Comparison of ENCODE assay signal across 8 cellular contexts in genomic region chr4:48578132-48578964, GRCh38.
DNase-seq lines count a peak whose midpoint lies in the region; ATAC-seq and TF ChIP-seq lines count a peak whose summit lies in the region.

No MANE protein-coding gene starts in this region.

- H3F3A ChIP-seq in OCI-LY1 (ENCODE audit: insufficient read depth, low read length), result 0 out of 2 replicates have a peak, but pooled peaks cover 8% of the 10 kb centered on the region

- TF ChIP-seq CTCF in DND-41 (IDR thresholded peaks at IDR 0.05; ENCODE audit: borderline replicate concordance, extremely low read depth, low read length, poor library complexity, severe bottlenecking), result peak; percentile 89
- TF ChIP-seq CTCF in OCI-LY1 (IDR thresholded peaks at IDR 0.05; ENCODE audit: low read length), result peak; percentile 88
- peak; percentile 65 to 74 (median 66) for TF ChIP-seq CTCF in ovary (IDR thresholded peaks at IDR 0.05)

- no peaks in the 10 kb centered on the region for H3K4me1 ChIP-seq in DND-41 (ENCODE audit: insufficient read depth, low read length)
- no peaks in the 10 kb centered on the region for H3K4me1 ChIP-seq in HUES48 (ENCODE audit: control insufficient read depth, insufficient read depth, low read length)
- H3K4me1 ChIP-seq in OCI-LY1 (ENCODE audit: insufficient read depth, low read length, severe bottlenecking), result no peaks in the 10 kb centered on the region
- no peaks in the 10 kb centered on the region for H3K4me1 ChIP-seq in ovary (ENCODE audit: insufficient read depth)

- H3K4me2 ChIP-seq in DND-41 (ENCODE audit: insufficient read depth, low read length) (no peak overlapping the region), OCI-LY1 (ENCODE audit: low read length) (no peak overlapping the region)

- ATAC-seq in DND-41 (ENCODE audit: insufficient read depth, low read depth), result peak; percentile 92
- peak; percentile 84 for ATAC-seq in GM21390 (IDR thresholded peaks at IDR 0.05; ENCODE audit: unreplicated experiment)

- H4K20me1 ChIP-seq in DND-41 (ENCODE audit: insufficient read depth, low read length), result no peaks in the 10 kb centered on the region
- H4K20me1 ChIP-seq in OCI-LY1 (ENCODE audit: insufficient read depth, low read length), result no peaks in the 10 kb centered on the region

- DNase-seq in DND-41, result peak; percentile 55
- peak; percentile 20 for DNase-seq in activated gamma-delta T cell treated with anti-CD3 and anti-CD28 coated beads, Interleukin-2, amount 50 U/mL, for 16 hours (ENCODE audit: low read depth)
- peak; percentile 80 for DNase-seq in globus pallidus (ENCODE audit: low spot score)
- DNase-seq in ovary, result peak in 4 of 5 donors; percentile 21 to 71 (median 36)
- DNase-seq in UCSD-AML1 (lab: John Stamatoyannopoulos, UW; ENCODE audit: unreplicated experiment), result no peak

- TF ChIP-seq POLR2A in ovary (IDR thresholded peaks at IDR 0.05), result no peak

- H3K9ac ChIP-seq in DND-41 (ENCODE audit: low read depth, low read length) (no peak overlapping the region), HUES48 (ENCODE audit: low read depth, low read length) (no peak overlapping the region), OCI-LY1 (ENCODE audit: low read length) (no peak overlapping the region)

- no peak for TF ChIP-seq EP300 in ovary (IDR thresholded peaks at IDR 0.05)

- H3K4me3 ChIP-seq in DND-41 (ENCODE audit: low read depth in 1 of 2, low read length in 2 of 2) (no peak overlapping the region), HUES48 (ENCODE audit: low read depth, low read length) (no peak overlapping the region), OCI-LY1 (ENCODE audit: low read depth, low read length, poor library complexity, severe bottlenecking) (no peak overlapping the region), ovary (no peak overlapping the region)

- intact Hi-C loops in ovary (cut with DNase I), result loop anchor here in 2 of 4 donors (5.0 kb wide), 1 partner anchor 384 kb away; no protein-coding TSS in a partner anchor

- H3K27ac ChIP-seq in DND-41 (ENCODE audit: low read length) (no peak overlapping the region), HUES48 (ENCODE audit: low read depth, low read length) (peak overlapping the region; percentile 17), OCI-LY1 (ENCODE audit: low read depth, low read length, poor library complexity, severe bottlenecking) (no peak overlapping the region), ovary (no peak overlapping the region)

- 1 to 2% (median 2%) methylated on average over 3 of the region's 3 CpGs for WGBS in ovary, 3 donors

- H3K9me3 ChIP-seq in DND-41 (ENCODE audit: insufficient read depth, low read length, severe bottlenecking), result no peaks in the 10 kb centered on the region
- no peaks in the 10 kb centered on the region for H3K9me3 ChIP-seq in HUES48 (ENCODE audit: control insufficient read depth, insufficient read depth, low read length)
- H3K9me3 ChIP-seq in OCI-LY1 (ENCODE audit: low read length), result no peaks in the 10 kb centered on the region
- H3K9me3 ChIP-seq in ovary, result no peaks in the 10 kb centered on the region

- H3K79me2 ChIP-seq in DND-41 (ENCODE audit: insufficient read depth, low read length), result no peaks in the 10 kb centered on the region
- H3K79me2 ChIP-seq in OCI-LY1 (ENCODE audit: insufficient read depth, low read length), result no peaks in the 10 kb centered on the region

- H3K9me2 ChIP-seq in OCI-LY1 (ENCODE audit: low read depth, low read length), result no peaks in the 10 kb centered on the region

- no peak overlapping the region for H2AFZ ChIP-seq in DND-41 (ENCODE audit: low read depth, low read length)
- no peak overlapping the region for H2AFZ ChIP-seq in OCI-LY1 (ENCODE audit: low read length)

- H3K36me3 ChIP-seq in DND-41 (ENCODE audit: insufficient read depth, low read length) (peaks cover 72% of the 10 kb centered on the region), HUES48 (ENCODE audit: control insufficient read depth, insufficient read depth, low read length) (peaks cover 68% of the 10 kb centered on the region), OCI-LY1 (ENCODE audit: insufficient read depth, low read length) (peaks cover 45% of the 10 kb centered on the region; the same call in 1 of the 2 replicates), ovary (no peaks in the 10 kb centered on the region)

- no peaks in the 10 kb centered on the region for H3K27me3 ChIP-seq in DND-41 (ENCODE audit: insufficient read depth, low read length, poor library complexity)
- H3K27me3 ChIP-seq in HUES48 (ENCODE audit: control insufficient read depth, insufficient read depth, low read length), result no peaks in the 10 kb centered on the region
- H3K27me3 ChIP-seq in OCI-LY1 (ENCODE audit: insufficient read depth, low read length), result no peaks in the 10 kb centered on the region
- no peaks in the 10 kb centered on the region for H3K27me3 ChIP-seq in ovary
